In genomic region chr5:172064766-172065165, GRCh38 we compare ENCODE assay signal across 17 cellular contexts. TPM values are rescaled to one million over a fixed set of nuclear protein-coding genes. Genes with fewer than 3 reads are reported as not detected.
DNase-seq lines count a peak whose midpoint lies in the region; ATAC-seq, FAIRE-seq and TF ChIP-seq lines count a peak whose summit lies in the region.
"Had no signal": no experiment of that assay in that cellular context is flagged by ENCODE, and none has a peak within 500 bp of the region (broad histone marks: within the 10 kb centered on the region; RNA-seq: fewer than 3 reads in every experiment).

No MANE protein-coding gene starts in this region.

- H3K27me3 Mint-ChIP-seq in activated naive CD8-positive, alpha-beta T cell: no peaks in the 10 kb centered on the region
- no peaks in the 10 kb centered on the region for H3K27me3 Mint-ChIP-seq in activated naive CD8-positive, alpha-beta T cell treated with anti-CD3 and anti-CD28 coated beads for 36 hours
- no peaks in the 10 kb centered on the region for H3K27me3 Mint-ChIP-seq in T-cell
- H3K27me3 Mint-ChIP-seq in stimulated activated memory B cell treated with anti-CD40 and anti-IgM and Interleukin-4, amounts not matched to agents 10 μg/mL and 1 μg/mL and 100 μg/mL, for 72 hours: no peaks in the 10 kb centered on the region

- no peak overlapping the region for H2BK20ac ChIP-seq in H1 (ENCODE audit: low read length)

- no peak for FAIRE-seq in H1 (lab: Jason Lieb, UNC)
- FAIRE-seq: GM12878, GM18507 had no signal

- no peaks in the 10 kb centered on the region for H3K79me2 ChIP-seq in H1 (ENCODE audit: control insufficient read depth in 1 of 2, insufficient read depth in 2 of 2, low read length in 2 of 2)

- H3K27me3 ChIP-seq in H1 (replicated peaks in 1 of 4; ENCODE audit: control insufficient read depth in 3 of 4, extremely low read depth in 1 of 4, insufficient read depth in 3 of 4, low read length in 3 of 4): no peaks in the 10 kb centered on the region

- DNase-seq in activated naive CD8-positive, alpha-beta T cell treated with anti-CD3 and anti-CD28 coated beads for 36 hours: no peak
- DNase-seq in T-cell (no peak), H1 (ENCODE audit: low read depth in 1 of 2, low spot score in 2 of 2) (no peak), NCI-H524 (lab: John Stamatoyannopoulos, UW) (no peak), foreskin fibroblast (no peak)
- DNase-seq: DMS79, Karpas-422, MM.1S, NCI-H1105, NCI-H1694 treated with DMSO at 0.1 percent for 48 hours, NCI-H446, NCI-H748 treated with DMSO at 0.1 percent for 48 hours had no signal

- CTCF ChIA-PET in T-cell (lab: Charles Lee) (interaction anchor here in 1 of 2 donors (0.6 kb wide), 1 partner anchor 19 kb away, joined by 3 read pairs; no protein-coding TSS in a partner anchor), H1 (lab: Charles Lee; ENCODE audit: partially characterized antibody) (interaction anchor here (0.6 to 2.9 kb wide), 8 partner anchors 8 to 153 kb away, joined by 3 to 14 read pairs (median 4); no protein-coding TSS in a partner anchor)

- TF ChIP-seq CTCF in H1 (IDR thresholded peaks at IDR 0.05; ENCODE audit: control extremely low read depth in 1 of 3, insufficient read depth in 1 of 3, low read depth in 1 of 3, low read length in 3 of 3) (no peak), foreskin fibroblast (IDR thresholded peaks at IDR 0.05; ENCODE audit: low read depth, low read length) (no peak)

- no peaks in the 10 kb centered on the region for H3K9me3 ChIP-seq in H1 (ENCODE audit: insufficient read depth in 2 of 2, low read depth in 1 of 2, low read length in 1 of 2)
- H3K9me3 ChIP-seq: HAP-1 had no signal

- no peak overlapping the region for H3K14ac ChIP-seq in H1 (ENCODE audit: insufficient read length)

- ATAC-seq in T-cell (replicated peaks in 1 of 4): no peak
- ATAC-seq in stimulated activated memory B cell treated with anti-CD40 and anti-IgM and Interleukin-4, amounts not matched to agents 10 μg/mL and 1 μg/mL and 100 μg/mL, for 72 hours: no peak
- ATAC-seq: GM12878 had no signal

- H3K9ac ChIP-seq in H1 (replicated peaks in 1 of 4; ENCODE audit: extremely low read depth in 1 of 4, low read depth in 3 of 4, low read length in 3 of 4): no peak overlapping the region

- no peak overlapping the region for H3K27ac ChIP-seq in H1 (ENCODE audit: low read depth, low read length)

- H3K4me1 Mint-ChIP-seq in activated naive CD8-positive, alpha-beta T cell (ENCODE audit: low read depth): peaks cover 62% of the 10 kb centered on the region
- H3K4me1 Mint-ChIP-seq in activated naive CD8-positive, alpha-beta T cell treated with anti-CD3 and anti-CD28 coated beads for 36 hours: peaks cover 45% of the 10 kb centered on the region
- H3K4me1 Mint-ChIP-seq in T-cell: peaks cover 67 to 74% (median 70%) of the 10 kb centered on the region in 3 donors
- H3K4me1 Mint-ChIP-seq in stimulated activated memory B cell treated with anti-CD40 and anti-IgM and Interleukin-4, amounts not matched to agents 10 μg/mL and 1 μg/mL and 100 μg/mL, for 72 hours: peaks cover 36% of the 10 kb centered on the region

- H3K36me3 ChIP-seq in H1 (ENCODE audit: control insufficient read depth in 2 of 4, insufficient read depth in 4 of 4, low read length in 3 of 4): peaks cover 0 to 5% (median under 1%) of the 10 kb centered on the region in 4 experiments; a peak in 2 of 8 replicates
- H3K36me3 ChIP-seq: HAP-1 had no signal

- H2BK5ac ChIP-seq in H1 (ENCODE audit: low read depth, low read length): no peak overlapping the region

- peak overlapping the region; percentile 53 for H3K4me3 Mint-ChIP-seq in activated naive CD8-positive, alpha-beta T cell
- H3K4me3 Mint-ChIP-seq in activated naive CD8-positive, alpha-beta T cell treated with anti-CD3 and anti-CD28 coated beads for 36 hours: no peak overlapping the region
- H3K4me3 Mint-ChIP-seq in T-cell: peak overlapping the region in 2 of 3 donors; percentile 13 to 69
- no peak overlapping the region for H3K4me3 Mint-ChIP-seq in stimulated activated memory B cell treated with anti-CD40 and anti-IgM and Interleukin-4, amounts not matched to agents 10 μg/mL and 1 μg/mL and 100 μg/mL, for 72 hours

- no peak overlapping the region for H2AFZ ChIP-seq in H1 (ENCODE audit: low read length)

- no peak overlapping the region for H4K5ac ChIP-seq in H1 (ENCODE audit: insufficient read length, low read depth, low read length)

- H3K18ac ChIP-seq in H1 (ENCODE audit: extremely low read depth, low read length): no peak overlapping the region

- H3K4me1 ChIP-seq in H1 (replicated peaks in 1 of 4; ENCODE audit: control insufficient read depth in 3 of 4, insufficient read depth in 4 of 4, low read length in 3 of 4): peaks cover 0 to 5% (median 0%) of the 10 kb centered on the region in 4 experiments; a peak in 4 of 7 replicates
- H3K4me1 ChIP-seq: HAP-1 had no signal

- no peak overlapping the region for H3K23ac ChIP-seq in H1 (ENCODE audit: insufficient read length)

- H3K4me3 ChIP-seq in H1 (ENCODE audit: extremely low read depth in 1 of 4, insufficient read depth in 2 of 4, low read depth in 3 of 4, low read length in 4 of 4) (no peak overlapping the region), foreskin fibroblast (ENCODE audit: low read depth in 1 of 2, low read length in 2 of 2) (no peak overlapping the region)
- H3K4me3 ChIP-seq: GM12878, HAP-1 had no signal

- no peak for TF ChIP-seq RAD21 in H1 (IDR thresholded peaks at IDR 0.05 in 1 of 2, conservative IDR thresholded peaks at IDR 0.05 in 1 of 2; ENCODE audit: low read depth in 2 of 2, low read length in 2 of 2)

- H4K91ac ChIP-seq in H1 (replicated peaks; ENCODE audit: insufficient read length, low read length): no peak overlapping the region

- TF ChIP-seq EP300 in H1 (IDR thresholded peaks at IDR 0.05; ENCODE audit: borderline replicate concordance in 1 of 2, low read depth in 2 of 2, low read length in 2 of 2): no peak

- 95% methylated on average over 9 of the region's 9 CpGs; no CpG with 5 or more reads in 1 of the 2 experiments for WGBS in H1 (ENCODE audit: extremely low coverage in 1 of 2, insufficient coverage in 1 of 2, insufficient read length in 1 of 2, insufficient replicate concordance in 2 of 2, low coverage in 1 of 2, low lambda C conversion rate in 2 of 2, missing lambda C conversion rate in 1 of 2), 2 experiments

- H4K8ac ChIP-seq in H1 (ENCODE audit: extremely low read depth, insufficient read depth, low read length): peak overlapping the region; percentile 68; the same call in 1 of the 2 replicates

- no peak overlapping the region for H3K4ac ChIP-seq in H1 (replicated peaks; ENCODE audit: insufficient read length, low read depth, low read length)

- no peak overlapping the region for H2AK5ac ChIP-seq in H1 (ENCODE audit: low read depth, low read length)

- no peaks in the 10 kb centered on the region for H3K23me2 ChIP-seq in H1 (ENCODE audit: low read depth, low read length)

- POLR2A ChIA-PET in T-cell (lab: Charles Lee): no interaction called here
- POLR2A ChIA-PET in H1 (lab: Charles Lee; ENCODE audit: partially characterized antibody): interaction anchor here (0.9 kb wide), 1 partner anchor 10 kb away, joined by 3 read pairs; no protein-coding TSS in a partner anchor

- no peaks in the 10 kb centered on the region for H3K79me1 ChIP-seq in H1 (ENCODE audit: low read depth, low read length)

- H3K9me3 Mint-ChIP-seq in activated naive CD8-positive, alpha-beta T cell (ENCODE audit: low read depth): no peaks in the 10 kb centered on the region
- peaks cover 10% of the 10 kb centered on the region for H3K9me3 Mint-ChIP-seq in activated naive CD8-positive, alpha-beta T cell treated with anti-CD3 and anti-CD28 coated beads for 36 hours
- H3K9me3 Mint-ChIP-seq in T-cell: no peaks in the 10 kb centered on the region
- no peaks in the 10 kb centered on the region for H3K9me3 Mint-ChIP-seq in stimulated activated memory B cell treated with anti-CD40 and anti-IgM and Interleukin-4, amounts not matched to agents 10 μg/mL and 1 μg/mL and 100 μg/mL, for 72 hours

- no peak overlapping the region for H2BK12ac ChIP-seq in H1 (ENCODE audit: low read depth, low read length)

- H2BK120ac ChIP-seq in H1 (replicated peaks; ENCODE audit: low read depth, low read length): no peak overlapping the region

- H3K4me2 ChIP-seq in H1 (ENCODE audit: insufficient read depth in 1 of 2, low read depth in 2 of 2, low read length in 2 of 2): no peak overlapping the region

- H4K20me1 ChIP-seq in H1 (replicated peaks in 1 of 2; ENCODE audit: control insufficient read depth in 1 of 2, insufficient read depth in 2 of 2, low read length in 2 of 2): no peaks in the 10 kb centered on the region

- H3K56ac ChIP-seq in H1 (replicated peaks; ENCODE audit: insufficient read length, low read depth, low read length): no peak overlapping the region

- H3K27ac Mint-ChIP-seq in activated naive CD8-positive, alpha-beta T cell: peak overlapping the region; percentile 93
- no peak overlapping the region for H3K27ac Mint-ChIP-seq in activated naive CD8-positive, alpha-beta T cell treated with anti-CD3 and anti-CD28 coated beads for 36 hours
- H3K27ac Mint-ChIP-seq in T-cell: peak overlapping the region; percentile 97 to 99
- peak overlapping the region; percentile 51 for H3K27ac Mint-ChIP-seq in stimulated activated memory B cell treated with anti-CD40 and anti-IgM and Interleukin-4, amounts not matched to agents 10 μg/mL and 1 μg/mL and 100 μg/mL, for 72 hours

- H2BK15ac ChIP-seq in H1 (ENCODE audit: low read length): no peak overlapping the region

- TF ChIP-seq POLR2A in H1 (IDR thresholded peaks at IDR 0.05; ENCODE audit: control extremely low read depth in 1 of 2, low read depth in 2 of 2, low read length in 2 of 2): no peak

- peaks cover 14% of the 10 kb centered on the region for H3K36me3 Mint-ChIP-seq in activated naive CD8-positive, alpha-beta T cell
- H3K36me3 Mint-ChIP-seq in activated naive CD8-positive, alpha-beta T cell treated with anti-CD3 and anti-CD28 coated beads for 36 hours: peaks cover 61% of the 10 kb centered on the region
- H3K36me3 Mint-ChIP-seq in T-cell: peaks cover 61% of the 10 kb centered on the region
- peaks cover 92% of the 10 kb centered on the region for H3K36me3 Mint-ChIP-seq in stimulated activated memory B cell treated with anti-CD40 and anti-IgM and Interleukin-4, amounts not matched to agents 10 μg/mL and 1 μg/mL and 100 μg/mL, for 72 hours

TF ChIP-seq in H1, 55 proteins besides CTCF, POLR2A, EP300 and RAD21 (continues in another document):
- TF ChIP-seq SIRT6 (IDR thresholded peaks at IDR 0.05; ENCODE audit: low read length): no peak

RNA-seq across cellular contexts. Expression of gene FBXW11, which starts 58.3 kb away (rescaled TPM):
- 10 to 100 TPM; 55.1 to 60.8 TPM for total RNA-seq in activated naive CD8-positive, alpha-beta T cell treated with anti-CD3 and anti-CD28 coated beads for 36 hours
- total RNA-seq in T-cell: 10 to 100 TPM; 33.4 to 36.6 (median 34.2) TPM
- 75.6 and 77.2 TPM in 2 replicates for total RNA-seq in H1 (2021; fragmentation: NEBNext Ultra II Directional; extraction: Animal tissue kit (Norgen Biotek cat#: 25700))
- polyA plus RNA-seq in H1 (2011; rRNA removed): 41.1 and 45.0 TPM in 2 replicates
- 53.5 TPM for polyA plus RNA-seq in H1 (2011; cell fraction: cytosol; rRNA removed)
- polyA plus RNA-seq in H1 (2011; cell fraction: nucleus; rRNA removed): 45.3 TPM
- polyA plus RNA-seq in H1 (2012, experiment 1 of 2): 39.7 to 54.0 TPM (median 49.6 TPM) in 4 replicates
- polyA plus RNA-seq in H1 (2012, experiment 2 of 2): 15.1 TPM
- polyA plus RNA-seq in H1 (2013, experiment 1 of 2): 28.3 TPM
- polyA plus RNA-seq in H1 (2013, experiment 2 of 2): 27.8 TPM
- 177 and 211 TPM in 2 replicates for polyA minus RNA-seq in H1 (2011; rRNA and poly(A)+ RNA removed)
- polyA minus RNA-seq in H1 (2011; cell fraction: cytosol; rRNA and poly(A)+ RNA removed): 70.6 TPM
- 72.6 TPM for polyA minus RNA-seq in H1 (2011; cell fraction: nucleus; rRNA and poly(A)+ RNA removed)

Comparison
In these comparisons a context has a peak if more than half of its experiments do, and no peak if none do; other contexts are left out.
1. H3K4me3 Mint-ChIP-seq: peak in activated naive CD8-positive, alpha-beta T cell (single experiment) and T-cell (2 of 3); none in activated naive CD8-positive, alpha-beta T cell treated with anti-CD3 and anti-CD28 coated beads for 36 hours (single experiment) and stimulated activated memory B cell treated with anti-CD40 and anti-IgM and Interleukin-4, amounts not matched to agents 10 μg/mL and 1 μg/mL and 100 μg/mL, for 72 hours (single experiment).